In genomic region chr7:71733108-71733870, GRCh38 we compare ENCODE assay signal across 8 cellular contexts.
DNase-seq lines count a peak whose midpoint lies in the region; ATAC-seq and TF ChIP-seq lines count a peak whose summit lies in the region.

No MANE protein-coding gene starts in this region.

- H3K4me1 ChIP-seq in Karpas-422 (ENCODE audit: low read length): no peaks in the 10 kb centered on the region
- no peaks in the 10 kb centered on the region for H3K4me1 ChIP-seq in SJSA1 (replicated peaks)
- H3K4me1 ChIP-seq in uterus: no peaks in the 10 kb centered on the region

- H3K79me2 ChIP-seq in Karpas-422 (ENCODE audit: low read length): no peaks in the 10 kb centered on the region

- H4K20me1 ChIP-seq in Karpas-422 (ENCODE audit: insufficient read depth, low read depth, low read length): no peaks in the 10 kb centered on the region

- H3K9me3 ChIP-seq in Karpas-422 (ENCODE audit: low read length): no peaks in the 10 kb centered on the region
- H3K9me3 ChIP-seq in SJSA1 (replicated peaks): no peaks in the 10 kb centered on the region; the same call in 1 of the 2 replicates
- H3K9me3 ChIP-seq in uterus: no peaks in the 10 kb centered on the region

- H3K27me3 ChIP-seq in Karpas-422 (ENCODE audit: low read length) (no peaks in the 10 kb centered on the region), SJSA1 (replicated peaks) (no peaks in the 10 kb centered on the region), uterus (no peaks in the 10 kb centered on the region)

- ATAC-seq in activated naive CD8-positive, alpha-beta T cell treated with anti-CD3 and anti-CD28 coated beads, Interleukin-2, amount 10 ng/mL, durations not matched to agents 7 days and 5 days (ENCODE audit: low read depth): no peak
- peak; percentile 76 for ATAC-seq in left cardiac atrium
- no peak for ATAC-seq in HG03108 (IDR thresholded peaks at IDR 0.05; ENCODE audit: unreplicated experiment)

- no peak overlapping the region for H2AFZ ChIP-seq in Karpas-422 (ENCODE audit: low read length)

- no peak overlapping the region for H3K27ac ChIP-seq in Karpas-422 (ENCODE audit: low read length)
- no peak overlapping the region for H3K27ac ChIP-seq in SJSA1
- H3K27ac ChIP-seq in uterus: no peak overlapping the region

- intact Hi-C loops in left cardiac atrium (cut with DNase I): loop anchor here (2.0 to 5.0 kb wide), 2 partner anchors 491 to 876 kb away; no protein-coding TSS in a partner anchor
- intact Hi-C loops in posterior cingulate gyrus (cut with DNase I): loop anchor here (1.0 kb wide), 1 partner anchor 876 kb away; no protein-coding TSS in a partner anchor
- intact Hi-C loops in uterus (cut with DNase I; ENCODE audit: low total_unique reads): no loop called here

- H3K4me3 Mint-ChIP-seq in activated naive CD8-positive, alpha-beta T cell treated with anti-CD3 and anti-CD28 coated beads, Interleukin-2, amount 10 ng/mL, durations not matched to agents 7 days and 5 days: no peak overlapping the region

- H3K27me3 Mint-ChIP-seq in activated naive CD8-positive, alpha-beta T cell treated with anti-CD3 and anti-CD28 coated beads, Interleukin-2, amount 10 ng/mL, durations not matched to agents 7 days and 5 days: no peaks in the 10 kb centered on the region

- no peak overlapping the region for H3K4me2 ChIP-seq in Karpas-422 (ENCODE audit: low read depth, low read length, poor library complexity, severe bottlenecking)

- H3K36me3 ChIP-seq in Karpas-422 (ENCODE audit: insufficient read depth, low read length) (no peaks in the 10 kb centered on the region), SJSA1 (no peaks in the 10 kb centered on the region), uterus (no peaks in the 10 kb centered on the region)

- no peaks in the 10 kb centered on the region for H3K36me3 Mint-ChIP-seq in activated naive CD8-positive, alpha-beta T cell treated with anti-CD3 and anti-CD28 coated beads, Interleukin-2, amount 10 ng/mL, durations not matched to agents 7 days and 5 days

- H3K4me1 Mint-ChIP-seq in activated naive CD8-positive, alpha-beta T cell treated with anti-CD3 and anti-CD28 coated beads, Interleukin-2, amount 10 ng/mL, durations not matched to agents 7 days and 5 days: no peaks in the 10 kb centered on the region

- POLR2A ChIA-PET in activated naive CD8-positive, alpha-beta T cell treated with anti-CD3 and anti-CD28 coated beads, Interleukin-2, amount 10 ng/mL, durations not matched to agents 7 days and 5 days (lab: Charles Lee): no interaction called here

- H3K4me3 ChIP-seq in Karpas-422 (ENCODE audit: low read length) (no peak overlapping the region), SJSA1 (no peak overlapping the region), uterus (no peak overlapping the region)

- H3K9me3 Mint-ChIP-seq in activated naive CD8-positive, alpha-beta T cell treated with anti-CD3 and anti-CD28 coated beads, Interleukin-2, amount 10 ng/mL, durations not matched to agents 7 days and 5 days: no peaks in the 10 kb centered on the region

- H3K9me2 ChIP-seq in Karpas-422 (replicated peaks; ENCODE audit: insufficient read depth, low read length): no peaks in the 10 kb centered on the region

- peak; percentile 82 for DNase-seq in GM10266 (ENCODE audit: extremely low spot score)
- peak; percentile 91 for DNase-seq in Karpas-422
- peak; percentile 22 to 51 for DNase-seq in SJSA1 (ENCODE audit: low read depth in 1 of 2, low spot score in 2 of 2)
- DNase-seq in activated naive CD8-positive, alpha-beta T cell treated with anti-CD3 and anti-CD28 coated beads, Interleukin-2, amount 10 ng/mL, durations not matched to agents 7 days and 5 days: peak; percentile 76
- peak; percentile 81 for DNase-seq in left cardiac atrium
- peak; percentile 69 to 97 (median 86) for DNase-seq in posterior cingulate gyrus
- peak; percentile 72 for DNase-seq in uterus

- no peak overlapping the region for H3K27ac Mint-ChIP-seq in activated naive CD8-positive, alpha-beta T cell treated with anti-CD3 and anti-CD28 coated beads, Interleukin-2, amount 10 ng/mL, durations not matched to agents 7 days and 5 days

- TF ChIP-seq CTCF in GM10266 (IDR thresholded peaks at IDR 0.05; ENCODE audit: control insufficient read depth, insufficient read depth, low read depth, missing control alignments) (peak; percentile 76), uterus (IDR thresholded peaks at IDR 0.05) (peak; percentile 76 to 95 (median 79))

- no peak for TF ChIP-seq POLR2A in uterus (IDR thresholded peaks at IDR 0.05)

- no peak overlapping the region for H3K9ac ChIP-seq in Karpas-422 (ENCODE audit: low read length)

Comparison
In these comparisons a context has a peak if more than half of its experiments do, and no peak if none do; other contexts are left out.
1. DNase-seq: peak in every context shown above with its lines; median percentile 91 in Karpas-422; 86 in posterior cingulate gyrus; 82 in GM10266; 81 in left cardiac atrium; 76 in activated naive CD8-positive, alpha-beta T cell treated with anti-CD3 and anti-CD28 coated beads, Interleukin-2, amount 10 ng/mL, durations not matched to agents 7 days and 5 days; 72 in uterus; 36 in SJSA1.
2. ATAC-seq: peak in left cardiac atrium (2 of 2); none in activated naive CD8-positive, alpha-beta T cell treated with anti-CD3 and anti-CD28 coated beads, Interleukin-2, amount 10 ng/mL, durations not matched to agents 7 days and 5 days (single experiment) and HG03108 (single experiment).